In genomic region chr18:75208055-75208835, GRCh38 we compare ENCODE assay signal across 8 cellular contexts. TPM values are rescaled to one million over a fixed set of nuclear protein-coding genes. Genes with fewer than 3 reads are reported as not detected.
DNase-seq lines count a peak whose midpoint lies in the region; ATAC-seq, FAIRE-seq and TF ChIP-seq lines count a peak whose summit lies in the region.

No MANE protein-coding gene starts in this region.

- H2AFZ ChIP-seq in Karpas-422 (ENCODE audit: low read length) (peak overlapping the region; percentile 58; the same call in 1 of the 2 replicates), astrocyte (ENCODE audit: low read depth, low read length) (peak overlapping the region; percentile 76)

- H4K20me1 ChIP-seq in Karpas-422 (ENCODE audit: insufficient read depth, low read depth, low read length) (peaks cover 32% of the 10 kb centered on the region), astrocyte (ENCODE audit: insufficient read depth, low read length) (peaks cover 42% of the 10 kb centered on the region)

- H3K36me3 Mint-ChIP-seq in astrocyte (ENCODE audit: low read depth, unreplicated experiment): no peaks in the 10 kb centered on the region

- no peaks in the 10 kb centered on the region for H3K9me3 Mint-ChIP-seq in astrocyte (ENCODE audit: unreplicated experiment)

- H3K4me3 ChIP-seq in Karpas-422 (ENCODE audit: low read length): peak overlapping the region; percentile 72
- peak overlapping the region; percentile 79 for H3K4me3 ChIP-seq in astrocyte (ENCODE audit: insufficient read depth, low read depth, low read length)
- H3K4me3 ChIP-seq in iPS-11a (ENCODE audit: low read depth, low read length): peak overlapping the region; percentile 62
- H3K4me3 ChIP-seq in skeletal muscle satellite cell (ENCODE audit: low read length): peak overlapping the region; percentile 89

- no peaks in the 10 kb centered on the region for H3K36me3 ChIP-seq in Karpas-422 (ENCODE audit: insufficient read depth, low read length)
- no peaks in the 10 kb centered on the region for H3K36me3 ChIP-seq in astrocyte (ENCODE audit: insufficient read depth, low read length)
- H3K36me3 ChIP-seq in skeletal muscle satellite cell (ENCODE audit: insufficient read depth, low read length): no peaks in the 10 kb centered on the region

- no peaks in the 10 kb centered on the region for H3K79me2 ChIP-seq in Karpas-422 (ENCODE audit: low read length)
- H3K79me2 ChIP-seq in astrocyte (ENCODE audit: insufficient read depth, low read length): peaks cover 57% of the 10 kb centered on the region

- H3K9me3 ChIP-seq in Karpas-422 (ENCODE audit: low read length) (no peaks in the 10 kb centered on the region), astrocyte (ENCODE audit: insufficient read depth, low read depth, low read length) (no peaks in the 10 kb centered on the region), skeletal muscle satellite cell (replicated peaks; ENCODE audit: low read length) (no peaks in the 10 kb centered on the region)

- H3K9ac ChIP-seq in Karpas-422 (ENCODE audit: low read length) (peak overlapping the region; percentile 82), astrocyte (ENCODE audit: low read length) (peak overlapping the region; percentile 76), skeletal muscle satellite cell (ENCODE audit: low read depth, low read length) (peak overlapping the region; percentile 87)

- ATAC-seq in GM21529 (IDR thresholded peaks at IDR 0.05; ENCODE audit: unreplicated experiment): peak; percentile 10

- H3K4me2 ChIP-seq in Karpas-422 (ENCODE audit: low read depth, low read length, poor library complexity, severe bottlenecking) (peak overlapping the region; percentile 91), astrocyte (ENCODE audit: low read length) (peak overlapping the region; percentile 88), skeletal muscle satellite cell (ENCODE audit: low read length) (peak overlapping the region; percentile 94)

- peaks cover 38% of the 10 kb centered on the region for H3K27me3 Mint-ChIP-seq in astrocyte (ENCODE audit: low read depth, unreplicated experiment)

- peaks cover 4% of the 10 kb centered on the region; the same call in 1 of the 2 replicates for H3K27me3 ChIP-seq in Karpas-422 (ENCODE audit: low read length)
- H3K27me3 ChIP-seq in astrocyte (ENCODE audit: insufficient read depth, low read length): no peaks in the 10 kb centered on the region
- no peaks in the 10 kb centered on the region for H3K27me3 ChIP-seq in skeletal muscle satellite cell (ENCODE audit: control insufficient read depth, insufficient read depth, low read length)

- peaks cover 26% of the 10 kb centered on the region for H3K4me1 Mint-ChIP-seq in astrocyte (ENCODE audit: low read depth, unreplicated experiment)

- H3K27ac ChIP-seq in Karpas-422 (ENCODE audit: low read length) (no peak overlapping the region), astrocyte (ENCODE audit: low read depth, low read length) (peak overlapping the region; percentile 70)

- no peaks in the 10 kb centered on the region for H3K9me2 ChIP-seq in Karpas-422 (replicated peaks; ENCODE audit: insufficient read depth, low read length)

- TF ChIP-seq CTCF in astrocyte (IDR thresholded peaks at IDR 0.05; ENCODE audit: insufficient read depth, low read depth, low read length): no peak

- H3K27ac Mint-ChIP-seq in astrocyte (ENCODE audit: unreplicated experiment): peak overlapping the region; percentile 58

- FAIRE-seq in astrocyte (lab: Jason Lieb, UNC): no peak

- peaks cover 29% of the 10 kb centered on the region for H3K4me1 ChIP-seq in Karpas-422 (ENCODE audit: low read length)
- H3K4me1 ChIP-seq in astrocyte (ENCODE audit: insufficient read depth, low read length): peaks cover 39% of the 10 kb centered on the region
- H3K4me1 ChIP-seq in skeletal muscle satellite cell (ENCODE audit: control insufficient read depth, insufficient read depth, low read length): peaks cover 42% of the 10 kb centered on the region

- peak overlapping the region; percentile 90 for H3K4me3 Mint-ChIP-seq in astrocyte (ENCODE audit: unreplicated experiment)

- peak; percentile 81 for DNase-seq in D341Med (ENCODE audit: low spot score)
- peak; percentile 69 for DNase-seq in Karpas-422
- peak; percentile 22 for DNase-seq in T follicular helper cell (ENCODE audit: low read depth)
- DNase-seq in astrocyte (ENCODE audit: low read depth): peak; percentile 54
- no peak for DNase-seq in inferior parietal cortex (ENCODE audit: extremely low spot score)

RNA-seq across cellular contexts. Expression of gene PTGR3, which starts 0.7 kb away (rescaled TPM):
- 6.6 and 17.7 TPM in 2 replicates for total RNA-seq in Karpas-422 (2014; rRNA removed; shearing (Covaris generic); ENCODE audit: low replicate concordance)
- 8.4 and 12.7 TPM in 2 replicates for total RNA-seq in astrocyte
- 9.9 and 12.7 TPM in 2 replicates for total RNA-seq in skeletal muscle satellite cell (2012; rRNA removed)

RNA-seq across cellular contexts. Expression of gene TSHZ1, which starts 2.4 kb away (rescaled TPM):
- total RNA-seq in Karpas-422 (2014; rRNA removed; shearing (Covaris generic); ENCODE audit: low replicate concordance): 4.7 and 5.7 TPM in 2 replicates
- 2.7 and 2.9 TPM in 2 replicates for total RNA-seq in astrocyte
- total RNA-seq in skeletal muscle satellite cell (2012; rRNA removed): 4.6 and 6.1 TPM in 2 replicates
